Comparison of ENCODE assay signal across 8 cellular contexts in genomic region chr7:150406565-150407421, GRCh38. TPM values are rescaled to one million over a fixed set of nuclear protein-coding genes. Genes with fewer than 3 reads are reported as not detected.
A peak's percentile ranks its signal among the peaks of the same experiment; 100 is the strongest.
DNase-seq lines count a peak whose midpoint lies in the region; ATAC-seq and TF ChIP-seq lines count a peak whose summit lies in the region.

No MANE protein-coding gene starts in this region.

- no peaks in the 10 kb centered on the region; the same call in 1 of the 2 replicates for H4K20me1 ChIP-seq in DND-41 (ENCODE audit: insufficient read depth, low read length)

- peaks cover 59% of the 10 kb centered on the region for H3K4me1 ChIP-seq in DND-41 (ENCODE audit: insufficient read depth, low read length)
- H3K4me1 ChIP-seq in SJCRH30, result no peaks in the 10 kb centered on the region

- H3K4me1 Mint-ChIP-seq in stimulated activated memory B cell treated with anti-CD40 and anti-IgM and Interleukin-4, amounts not matched to agents 10 μg/mL and 1 μg/mL and 100 μg/mL, for 72 hours, result peaks cover 71% of the 10 kb centered on the region

- ATAC-seq in DND-41 (ENCODE audit: insufficient read depth, low read depth), result peak; percentile 65
- ATAC-seq in HG03565 (IDR thresholded peaks at IDR 0.05; ENCODE audit: unreplicated experiment), result peak; percentile 36
- ATAC-seq in stimulated activated memory B cell treated with anti-CD40 and anti-IgM and Interleukin-4, amounts not matched to agents 10 μg/mL and 1 μg/mL and 100 μg/mL, for 72 hours, result peak; percentile 66

- H3K4me2 ChIP-seq in DND-41 (ENCODE audit: insufficient read depth, low read length), result peak overlapping the region; percentile 85

- H3K27me3 Mint-ChIP-seq in stimulated activated memory B cell treated with anti-CD40 and anti-IgM and Interleukin-4, amounts not matched to agents 10 μg/mL and 1 μg/mL and 100 μg/mL, for 72 hours, result no peaks in the 10 kb centered on the region

- no peak for TF ChIP-seq CTCF in DND-41 (IDR thresholded peaks at IDR 0.05; ENCODE audit: borderline replicate concordance, extremely low read depth, low read length, poor library complexity, severe bottlenecking)
- TF ChIP-seq CTCF in GM20000 (IDR thresholded peaks at IDR 0.05; ENCODE audit: extremely low read depth, missing control alignments), result no peak

- peak overlapping the region; percentile 75 to 83; a peak in 3 of 4 replicates for H3K4me3 ChIP-seq in DND-41 (ENCODE audit: low read depth in 1 of 2, low read length in 2 of 2)
- no peak overlapping the region for H3K4me3 ChIP-seq in SJCRH30

- H3K36me3 ChIP-seq in DND-41 (ENCODE audit: insufficient read depth, low read length) (peaks cover 43% of the 10 kb centered on the region), SJCRH30 (no peaks in the 10 kb centered on the region)

- H3K4me3 Mint-ChIP-seq in stimulated activated memory B cell treated with anti-CD40 and anti-IgM and Interleukin-4, amounts not matched to agents 10 μg/mL and 1 μg/mL and 100 μg/mL, for 72 hours, result peak overlapping the region; percentile 91

- DNase-seq in DND-41 (peak; percentile 74), GM20000 (ENCODE audit: low spot score) (peak; percentile 76), iris pigment epithelial cell (ENCODE audit: low read depth) (peak; percentile 34), SJCRH30 (no peak), AG08395 (ENCODE audit: low spot score) (no peak)
- DNase-seq in activated T-cell treated with anti-CD3 and anti-CD28 coated beads, Interleukin-2, amount 50 U/mL, for 48 hours, result peak; percentile 60 to 61

- no peaks in the 10 kb centered on the region for H3K9me3 Mint-ChIP-seq in stimulated activated memory B cell treated with anti-CD40 and anti-IgM and Interleukin-4, amounts not matched to agents 10 μg/mL and 1 μg/mL and 100 μg/mL, for 72 hours

- H3K27ac Mint-ChIP-seq in stimulated activated memory B cell treated with anti-CD40 and anti-IgM and Interleukin-4, amounts not matched to agents 10 μg/mL and 1 μg/mL and 100 μg/mL, for 72 hours, result peak overlapping the region; percentile 93

- H3K36me3 Mint-ChIP-seq in stimulated activated memory B cell treated with anti-CD40 and anti-IgM and Interleukin-4, amounts not matched to agents 10 μg/mL and 1 μg/mL and 100 μg/mL, for 72 hours, result peaks cover 38% of the 10 kb centered on the region

- peak overlapping the region; percentile 99 for H3K9ac ChIP-seq in DND-41 (ENCODE audit: low read depth, low read length)

- H3K27ac ChIP-seq in DND-41 (ENCODE audit: low read length) (peak overlapping the region; percentile 95), SJCRH30 (no peak overlapping the region)

- peak overlapping the region; percentile 4; the same call in 1 of the 2 replicates for H2AFZ ChIP-seq in DND-41 (ENCODE audit: low read depth, low read length)

- no peaks in the 10 kb centered on the region for H3K27me3 ChIP-seq in DND-41 (ENCODE audit: insufficient read depth, low read length, poor library complexity)
- no peaks in the 10 kb centered on the region for H3K27me3 ChIP-seq in SJCRH30

- H3K79me2 ChIP-seq in DND-41 (ENCODE audit: insufficient read depth, low read length), result peaks cover 71% of the 10 kb centered on the region

- H3K9me3 ChIP-seq in DND-41 (ENCODE audit: insufficient read depth, low read length, severe bottlenecking) (no peaks in the 10 kb centered on the region), SJCRH30 (replicated peaks) (no peaks in the 10 kb centered on the region)

RNA-seq across cellular contexts. Expression of gene ZNF775, which starts 27.7 kb away (rescaled TPM):
- total RNA-seq in SJCRH30 (2014; rRNA removed; shearing (Covaris generic)), result 8.1 and 9.5 TPM in 2 replicates

RNA-seq across cellular contexts. Expression of gene REPIN1, which starts 38.2 kb away (rescaled TPM):
- total RNA-seq in SJCRH30 (2014; rRNA removed; shearing (Covaris generic)), result 174 and 183 TPM in 2 replicates

RNA-seq across cellular contexts. Expression of gene GIMAP8, which starts 43.6 kb away (rescaled TPM):
- not detected in 2 replicates for total RNA-seq in SJCRH30 (2014; rRNA removed; shearing (Covaris generic))

Comparison
In these comparisons a context has a peak if more than half of its experiments do, and no peak if none do; other contexts are left out.
1. DNase-seq: peak in DND-41 (single experiment), GM20000 (single experiment), activated T-cell treated with anti-CD3 and anti-CD28 coated beads, Interleukin-2, amount 50 U/mL, for 48 hours (2 of 2) and iris pigment epithelial cell (single experiment); none in SJCRH30 (0 of 2) and AG08395 (single experiment).
2. Peak in every context shown above with its lines, with median percentiles within 50 percentile points of each other: ATAC-seq.